20 cellular contexts compared by ENCODE assay signal in genomic region chr22:48055827-48056226, GRCh38.
"Had no signal": no experiment of that assay in that cellular context is flagged by ENCODE, and none has a peak within 500 bp of the region (broad histone marks: within the 10 kb centered on the region; RNA-seq: fewer than 3 reads in every experiment).

No MANE protein-coding gene starts in this region.

- H3K9me3 Mint-ChIP-seq: activated naive CD8-positive, alpha-beta T cell treated with anti-CD3 and anti-CD28 coated beads, Interleukin-2, amount 50 U/mL, for 24 hours had no signal

- H3K4me3 ChIP-seq: dorsolateral prefrontal cortex, heart left ventricle had no signal

- DNase-seq: activated CD4-positive, alpha-beta memory T cell treated with anti-CD3 and anti-CD28 coated beads for 36 hours; activated CD4-positive, alpha-beta T cell treated with anti-CD3 and anti-CD28 coated beads for 48 hours; activated gamma-delta T cell; activated naive CD4-positive, alpha-beta T cell treated with anti-CD3 and anti-CD28 coated beads, Interleukin-2, amount 50 U/mL, for 16 hours; activated naive CD8-positive, alpha-beta T cell treated with anti-CD3 and anti-CD28 coated beads, Interleukin-2, amount 50 U/mL, for 24 hours; activated T-cell treated with anti-CD3 and anti-CD28 coated beads for 4 hours; caudate nucleus; dorsolateral prefrontal cortex; heart left ventricle; right cardiac atrium; stimulated activated CD4-positive, alpha-beta T cell treated with anti-CD3 and anti-CD28 coated beads, Interleukin-12 subunit alpha, Interleukin-12 subunit beta, amount 100 ng/mL, for 4 hours; stimulated activated CD4-positive, alpha-beta T cell treated with anti-CD3 and anti-CD28 coated beads, Interleukin-4, amount 100 ng/mL, for 4 hours; stimulated activated naive CD8-positive, alpha-beta T cell treated with anti-CD3 and anti-CD28 coated beads, Interleukin-15, Interleukin-2, amounts not matched to agents 100 U/mL and 50 U/mL, for 24 hours; T-helper 17 cell had no signal

- H3K36me3 Mint-ChIP-seq: activated CD4-positive, alpha-beta memory T cell treated with anti-CD3 and anti-CD28 coated beads for 36 hours; brain had no signal

- H3K4me3 Mint-ChIP-seq: activated CD4-positive, alpha-beta memory T cell treated with anti-CD3 and anti-CD28 coated beads for 36 hours; activated naive CD8-positive, alpha-beta T cell treated with anti-CD3 and anti-CD28 coated beads, Interleukin-2, amount 50 U/mL, for 24 hours; brain; memory B cell; nephron; T-helper 17 cell had no signal

- H3K79me2 ChIP-seq: parathyroid adenoma had no signal

- H3K27ac Mint-ChIP-seq: activated CD4-positive, alpha-beta memory T cell treated with anti-CD3 and anti-CD28 coated beads for 36 hours; activated naive CD8-positive, alpha-beta T cell treated with anti-CD3 and anti-CD28 coated beads, Interleukin-2, amount 50 U/mL, for 24 hours; brain; memory B cell; nephron; T-helper 17 cell had no signal

- H3K36me3 ChIP-seq: heart left ventricle had no signal

- H3K27ac ChIP-seq: dorsolateral prefrontal cortex, epithelial cell of prostate, heart left ventricle, parathyroid adenoma had no signal

- H3K9ac ChIP-seq: parathyroid adenoma had no signal

- H3K4me1 ChIP-seq: heart left ventricle, parathyroid adenoma had no signal

- H3K4me1 Mint-ChIP-seq: activated naive CD8-positive, alpha-beta T cell treated with anti-CD3 and anti-CD28 coated beads, Interleukin-2, amount 50 U/mL, for 24 hours; memory B cell; T-helper 17 cell had no signal

- H2AFZ ChIP-seq: parathyroid adenoma had no signal

- FAIRE-seq: islet of Langerhans had no signal
